In genomic region chr15:75887178-75887577, GRCh38 we compare ENCODE assay signal across 19 cellular contexts. TPM values are rescaled to one million over a fixed set of nuclear protein-coding genes. Genes with fewer than 3 reads are reported as not detected.
DNase-seq lines count a peak whose midpoint lies in the region; ATAC-seq, FAIRE-seq and TF ChIP-seq lines count a peak whose summit lies in the region.
"Had no signal": no experiment of that assay in that cellular context is flagged by ENCODE, and none has a peak within 500 bp of the region (broad histone marks: within the 10 kb centered on the region; RNA-seq: fewer than 3 reads in every experiment).

No MANE protein-coding gene starts in this region.

- TF ChIP-seq POLR2A in GM12892 (IDR thresholded peaks at IDR 0.05; ENCODE audit: low read depth, low read length), result no peak

- FAIRE-seq in GM12892 (lab: Jason Lieb, UNC), result peak; percentile 30
- FAIRE-seq: G401.6 had no signal

- DNase-seq in NCI-H510A treated with DMSO at 0.1 percent for 48 hours (lab: John Stamatoyannopoulos, UW), result peak; percentile 59
- no peak for DNase-seq in NCI-H510A (lab: John Stamatoyannopoulos, UW)
- DNase-seq in GM12892 (ENCODE audit: insufficient read length), result no peak
- peak; percentile 41 for DNase-seq in NCI-H526 treated with DMSO at 0.1 percent for 48 hours (lab: John Stamatoyannopoulos, UW)
- peak; percentile 8 for DNase-seq in left kidney (ENCODE audit: low read depth, low spot score)
- no peak for DNase-seq in EL
- no peak for DNase-seq in DMS79 (lab: John Stamatoyannopoulos, UW)
- DNase-seq: Calu3; CD8-positive, alpha-beta T cell; KBM-7; MV-4-11; NCI-H1105; NCI-H1436 treated with DMSO at 0.1 percent for 48 hours; NCI-H2029; NCI-H446; T-cell had no signal

- ATAC-seq in HG03280 (IDR thresholded peaks at IDR 0.05; ENCODE audit: unreplicated experiment), result no peak
- ATAC-seq: CD8-positive, alpha-beta T cell; HCT116; T-cell had no signal

RNA-seq across cellular contexts. Expression of gene FBXO22, which starts 16.5 kb away (rescaled TPM):
- 37.4 TPM for polyA plus RNA-seq in GM12892 (2012; ENCODE audit: missing spikeins)

RNA-seq across cellular contexts. Expression of gene UBE2Q2, which starts 43.9 kb away (rescaled TPM):
- polyA plus RNA-seq in GM12892 (2012; ENCODE audit: missing spikeins), result 20.5 TPM

Comparison
In these comparisons a context has a peak if more than half of its experiments do, and no peak if none do; other contexts are left out.
1. DNase-seq: peak in NCI-H510A treated with DMSO at 0.1 percent for 48 hours (single experiment), NCI-H526 treated with DMSO at 0.1 percent for 48 hours (single experiment) and left kidney (single experiment); none in NCI-H510A (single experiment), GM12892 (single experiment), EL (single experiment) and DMS79 (single experiment).